Comparison of ENCODE assay signal across 21 cellular contexts in the genomic region with DNA sequence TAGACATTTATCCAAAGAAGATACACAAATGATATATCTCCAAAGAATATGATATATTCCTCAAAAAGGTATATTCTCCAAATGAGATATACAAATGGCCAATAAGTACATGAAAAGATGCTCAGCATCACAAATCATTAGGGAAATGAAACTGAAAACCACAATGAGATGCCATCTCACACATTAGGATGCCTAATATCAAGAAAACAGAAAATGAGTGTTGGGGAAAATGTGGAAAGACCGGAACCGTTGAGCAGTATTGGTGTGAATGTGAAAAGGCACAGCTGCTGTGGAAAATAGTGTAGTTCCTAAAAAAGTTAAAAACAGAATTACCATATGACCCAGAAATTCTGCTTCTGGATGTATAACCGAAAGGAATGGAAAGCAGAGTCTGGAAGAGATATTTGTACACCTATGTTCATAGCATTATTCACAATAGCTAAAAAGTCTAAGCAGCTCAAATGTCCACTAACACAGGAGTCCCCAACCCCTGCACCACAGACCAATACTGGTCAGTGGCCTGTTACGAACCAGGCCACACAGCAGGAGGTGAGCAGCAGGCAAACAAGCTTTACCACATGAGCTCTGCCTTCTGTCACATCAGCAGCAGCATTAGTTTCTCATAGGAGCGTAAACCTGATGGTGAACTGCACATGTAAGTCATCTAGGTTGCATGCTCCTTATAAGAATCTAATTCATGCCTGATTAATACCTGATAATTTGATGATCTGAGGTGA.
A peak's percentile ranks its signal among the peaks of the same experiment; 100 is the strongest.
DNase-seq lines count a peak whose midpoint lies in the region; ATAC-seq, FAIRE-seq and TF ChIP-seq lines count a peak whose summit lies in the region.
"Had no signal": no experiment of that assay in that cellular context is flagged by ENCODE, and none has a peak within 500 bp of the region (broad histone marks: within the 10 kb centered on the region; RNA-seq: fewer than 3 reads in every experiment).

No MANE protein-coding gene starts in this region.

- no peak overlapping the region for H3K9ac ChIP-seq in GM12878 (ENCODE audit: control insufficient read depth, insufficient read depth, low read length)
- H3K9ac ChIP-seq: KMS-11 had no signal

- H3K27me3 ChIP-seq in GM12878 (replicated peaks in 1 of 2; ENCODE audit: control insufficient read depth in 2 of 2, insufficient read depth in 2 of 2, low read length in 1 of 2), result no peaks in the 10 kb centered on the region
- H3K27me3 ChIP-seq: BE2C, Peyer's patch had no signal

- CTCF ChIA-PET in GM12878 (lab: Yijun Ruan, JAX), result interaction anchor here (0.8 to 1.3 kb wide), 4 partner anchors 9 to 168 kb away, joined by 3 to 4 read pairs (median 3); no protein-coding TSS in a partner anchor

- H3K4me1 Mint-ChIP-seq in chondrocyte (ENCODE audit: low read depth), result no peaks in the 10 kb centered on the region

- in situ Hi-C loops in GM12878 (cut with MboI), result no loop called here

- no peaks in the 10 kb centered on the region for H3K27me3 Mint-ChIP-seq in chondrocyte (ENCODE audit: low read depth)
- H3K27me3 Mint-ChIP-seq: CD4-positive, alpha-beta T cell had no signal

- peaks cover 4% of the 10 kb centered on the region for H3K9me3 Mint-ChIP-seq in chondrocyte (ENCODE audit: low read depth)

- no peak overlapping the region for H3K4me3 ChIP-seq in GM12878
- H3K4me3 ChIP-seq: HAP-1, Peyer's patch had no signal

- TF ChIP-seq RAD21 in GM12878 (IDR thresholded peaks at IDR 0.05; ENCODE audit: insufficient read depth, low read depth, low read length), result no peak

- H3K4me1 ChIP-seq in GM12878 (ENCODE audit: control insufficient read depth, insufficient read depth, low read length), result no peaks in the 10 kb centered on the region
- H3K4me1 ChIP-seq: Peyer's patch had no signal

- H3K9me3 ChIP-seq in GM12878 (replicated peaks; ENCODE audit: control insufficient read depth, insufficient read depth, low read length), result no peaks in the 10 kb centered on the region
- H3K9me3 ChIP-seq: BE2C, Peyer's patch had no signal

- TF ChIP-seq CTCF in GM12878 (IDR thresholded peaks at IDR 0.05 in 2 of 3, conservative IDR thresholded peaks at IDR 0.05 in 1 of 3; ENCODE audit: control insufficient read depth in 2 of 3, extremely low read depth in 1 of 3, insufficient read depth in 1 of 3, low read depth in 3 of 3, low read length in 3 of 3) (no peak), chondrocyte (IDR thresholded peaks at IDR 0.05) (no peak)

- SMC1A ChIA-PET in GM12878 (lab: Charles Lee; ENCODE audit: uncharacterized antibody, unreplicated experiment), result interaction anchor here (0.9 to 2.6 kb wide), 8 partner anchors 13 to 209 kb away, joined by 3 to 16 read pairs (median 3); no protein-coding TSS in a partner anchor

- no peak overlapping the region for H2AFZ ChIP-seq in GM12878 (ENCODE audit: control insufficient read depth, low read depth, low read length)

- 11% methylated on average over 5 of the region's 5 CpGs for WGBS in GM12878 (ENCODE audit: insufficient coverage, insufficient replicate concordance, low lambda C conversion rate, missing lambda C conversion rate)

- peak; percentile 46 to 75; a peak in 1 of 4 replicates for TF ChIP-seq EP300 in GM12878 (IDR thresholded peaks at IDR 0.05; ENCODE audit: borderline replicate concordance in 1 of 2, control insufficient read depth in 1 of 2, low read depth in 2 of 2, low read length in 2 of 2)

- DNase-seq in NCI-H146 (lab: John Stamatoyannopoulos, UW), result peak; percentile 8
- no peak for DNase-seq in NCI-H146 treated with DMSO at 0.1 percent for 48 hours (lab: John Stamatoyannopoulos, UW; ENCODE audit: unreplicated experiment)
- no peak for DNase-seq in GM12878 (ENCODE audit: low read depth, low spot score)
- DNase-seq in NOMO-1 treated with dmso at 0.1 percent for 144 hours (lab: John Stamatoyannopoulos, UW; ENCODE audit: unreplicated experiment), result no peak
- DNase-seq in chondrocyte (ENCODE audit: low spot score), result no peak
- no peak for DNase-seq in NK-92 treated with Interleukin-12 subunit alpha and Interleukin-12 subunit beta, amount 100 ng/mL, for 24 hours (lab: John Stamatoyannopoulos, UW)
- no peak for DNase-seq in H4 (ENCODE audit: low spot score)
- DNase-seq: BE2C; Calu3; CD4-positive, alpha-beta T cell; DMS53; NCI-H1048; NCI-H1694; NCI-H226; NCI-H526; Peyer's patch had no signal

- H3K27ac ChIP-seq in GM12878 (ENCODE audit: control insufficient read depth, insufficient read depth), result no peak overlapping the region
- H3K27ac ChIP-seq: 22Rv1, KMS-11, Peyer's patch had no signal

- no peaks in the 10 kb centered on the region for H3K36me3 ChIP-seq in GM12878 (ENCODE audit: control insufficient read depth in 2 of 2, insufficient read depth in 2 of 2, low read length in 1 of 2)
- H3K36me3 ChIP-seq: BE2C, HAP-1, Peyer's patch had no signal

- no peak overlapping the region for H3K27ac Mint-ChIP-seq in chondrocyte (ENCODE audit: unreplicated experiment)
- H3K27ac Mint-ChIP-seq: CD4-positive, alpha-beta T cell had no signal

- intact Hi-C loops in GM12878 (cut with micrococcal nuclease; ENCODE audit: unreplicated experiment), result loop anchor here (1.0 to 10.0 kb wide), 2 partner anchors 124 to 401 kb away; no protein-coding TSS in a partner anchor

- no peaks in the 10 kb centered on the region for H3K36me3 Mint-ChIP-seq in chondrocyte (ENCODE audit: low read depth)

- no peaks in the 10 kb centered on the region for H3K79me2 ChIP-seq in GM12878 (ENCODE audit: control insufficient read depth, insufficient read depth, low read length)

- H4K20me1 ChIP-seq in GM12878 (ENCODE audit: control insufficient read depth, insufficient read depth), result no peaks in the 10 kb centered on the region

- RAD21 ChIA-PET in GM12878 (lab: Charles Lee; ENCODE audit: unreplicated experiment), result interaction anchor here (1.0 to 1.8 kb wide), 6 partner anchors 49 to 287 kb away, joined by 3 to 5 read pairs (median 3); no protein-coding TSS in a partner anchor

- FAIRE-seq in GM12878 (lab: Jason Lieb, UNC), result no peak

- H3K4me2 ChIP-seq in GM12878 (ENCODE audit: control insufficient read depth, insufficient read depth), result no peak overlapping the region
- H3K4me2 ChIP-seq: KMS-11 had no signal

- no TSS peak for BruUV-seq in GM12878 (replicated peaks; lab: Mats Ljungman, UMichigan)

- ATAC-seq in HG02885 (IDR thresholded peaks at IDR 0.05; ENCODE audit: poor library complexity, unreplicated experiment) (peak; percentile 41), GM12878 (peak; percentile 92)
- ATAC-seq: Right ventricle myocardium inferior had no signal

- no peak overlapping the region for H3K4me3 Mint-ChIP-seq in chondrocyte (ENCODE audit: unreplicated experiment)
- H3K4me3 Mint-ChIP-seq: CD4-positive, alpha-beta T cell had no signal

- no peak for TF ChIP-seq POLR2A in GM12878 (IDR thresholded peaks at IDR 0.05; ENCODE audit: low read depth, low read length)

- POLR2A ChIA-PET in GM12878 (lab: Charles Lee), result no interaction called here

TF ChIP-seq in GM12878, 131 proteins besides CTCF, POLR2A, EP300 and RAD21 (continues in another document):
- TF ChIP-seq CREM (IDR thresholded peaks at IDR 0.05; ENCODE audit: low read depth) (peak; percentile 24; the same call in 1 of the 2 replicates), ZNF687 (IDR thresholded peaks at IDR 0.05) (no peak), IKZF2 (IDR thresholded peaks at IDR 0.05) (peak; percentile 91), TCF3 (IDR thresholded peaks at IDR 0.05; ENCODE audit: borderline replicate concordance, insufficient read depth, low read depth, low read length) (no peak), WRNIP1 (IDR thresholded peaks at IDR 0.05; ENCODE audit: borderline replicate concordance, low read depth, low read length) (no peak), MTA3 (IDR thresholded peaks at IDR 0.05; ENCODE audit: borderline replicate concordance, low read length) (no peak), BCL11A (IDR thresholded peaks at IDR 0.05; ENCODE audit: low read depth, low read length) (peak; percentile 46; the same call in 1 of the 2 replicates), NBN (IDR thresholded peaks at IDR 0.05) (0 out of 2 replicates have a peak, but pooled peaks have one; percentile 24), YBX1 (IDR thresholded peaks at IDR 0.05) (no peak), BMI1 (IDR thresholded peaks at IDR 0.05; ENCODE audit: borderline replicate concordance) (peak; percentile 63; the same call in 1 of the 2 replicates), ZZZ3 (IDR thresholded peaks at IDR 0.05; ENCODE audit: control insufficient read depth, insufficient read length, low read depth) (no peak), MEF2A (IDR thresholded peaks at IDR 0.05; ENCODE audit: insufficient read depth, low read depth, low read length) (no peak), ATF3 (IDR thresholded peaks at IDR 0.05; ENCODE audit: borderline replicate concordance, extremely low read depth, low read depth, low read length) (no peak), JUNB (IDR thresholded peaks at IDR 0.05) (peak; percentile 57)
